17 cellular contexts compared by ENCODE assay signal in genomic region chr22:21591695-21592094, GRCh38. TPM values are rescaled to one million over a fixed set of nuclear protein-coding genes. Genes with fewer than 3 reads are reported as not detected.
A peak's percentile ranks its signal among the peaks of the same experiment; 100 is the strongest.
DNase-seq lines count a peak whose midpoint lies in the region; ATAC-seq and TF ChIP-seq lines count a peak whose summit lies in the region.
"Had no signal": no experiment of that assay in that cellular context is flagged by ENCODE, and none has a peak within 500 bp of the region (broad histone marks: within the 10 kb centered on the region; RNA-seq: fewer than 3 reads in every experiment).

No MANE protein-coding gene starts in this region.

- H3K27ac Mint-ChIP-seq in activated naive CD4-positive, alpha-beta T cell treated with anti-CD3 and anti-CD28 coated beads for 36 hours = peak overlapping the region; percentile 48
- peak overlapping the region in 1 of 2 donors; percentile 90 for H3K27ac Mint-ChIP-seq in activated naive CD4-positive, alpha-beta T cell treated with anti-CD3 and anti-CD28 coated beads, Interleukin-2, amount 50 U/mL, for 72 hours
- H3K27ac Mint-ChIP-seq in activated T-helper 17 cell treated with anti-CD3 and anti-CD28 coated beads, Interleukin-2, amount 50 U/mL, for 72 hours = peak overlapping the region; percentile 46
- H3K27ac Mint-ChIP-seq in Calu3 (ENCODE audit: unreplicated experiment) = no peak overlapping the region

- no peak for TF ChIP-seq CTCF in left lung (IDR thresholded peaks at IDR 0.05)
- no peak for TF ChIP-seq CTCF in thyroid gland (IDR thresholded peaks at IDR 0.05)
- TF ChIP-seq CTCF in Calu3 (IDR thresholded peaks at IDR 0.05; ENCODE audit: unreplicated experiment) = no peak

- CTCF ChIA-PET in activated naive CD4-positive, alpha-beta T cell treated with anti-CD3 and anti-CD28 coated beads for 36 hours (lab: Charles Lee) = no interaction called here
- CTCF ChIA-PET in Calu3 (lab: Charles Lee) = interaction anchor here (1.4 kb wide), 1 partner anchor 13 kb away, joined by 3 read pairs; no protein-coding TSS in a partner anchor

- no peak overlapping the region for H3K4me3 Mint-ChIP-seq in activated naive CD4-positive, alpha-beta T cell treated with anti-CD3 and anti-CD28 coated beads for 36 hours
- no peak overlapping the region for H3K4me3 Mint-ChIP-seq in activated T-helper 17 cell treated with anti-CD3 and anti-CD28 coated beads, Interleukin-2, amount 50 U/mL, for 72 hours
- no peak overlapping the region for H3K4me3 Mint-ChIP-seq in Calu3 (ENCODE audit: low read depth, unreplicated experiment)

- H3K36me3 ChIP-seq in left lung (peaks cover 0 to 45% of the 10 kb centered on the region in 2 donors), thyroid gland (peaks cover 0 to 22% of the 10 kb centered on the region in 2 donors), SJCRH30 (peaks cover 63% of the 10 kb centered on the region)

- ATAC-seq in activated naive CD4-positive, alpha-beta T cell treated with anti-CD3 and anti-CD28 coated beads, Interleukin-2, amount 50 U/mL, for 72 hours = no peak
- no peak for ATAC-seq in activated T-helper 17 cell treated with anti-CD3 and anti-CD28 coated beads, Interleukin-2, amount 50 U/mL, for 72 hours (replicated peaks)
- peak; percentile 94 for ATAC-seq in left lung
- ATAC-seq in HG03354 (IDR thresholded peaks at IDR 0.05; ENCODE audit: poor library complexity, severe bottlenecking, unreplicated experiment) = no peak

- intact Hi-C loops in activated naive CD4-positive, alpha-beta T cell treated with anti-CD3 and anti-CD28 coated beads for 36 hours (cut with micrococcal nuclease) = loop anchor here (10.0 kb wide), 1 partner anchor 63 kb away; no protein-coding TSS in a partner anchor
- intact Hi-C loops in left lung (cut with DNase I) = no loop called here
- intact Hi-C loops in thyroid gland (cut with DNase I) = no loop called here
- intact Hi-C loops in Calu3 (cut with micrococcal nuclease; ENCODE audit: unreplicated experiment) = no loop called here

- peaks cover 59% of the 10 kb centered on the region for H3K4me1 Mint-ChIP-seq in activated naive CD4-positive, alpha-beta T cell treated with anti-CD3 and anti-CD28 coated beads for 36 hours (ENCODE audit: low read depth)
- H3K4me1 Mint-ChIP-seq in activated T-helper 17 cell treated with anti-CD3 and anti-CD28 coated beads, Interleukin-2, amount 50 U/mL, for 72 hours = peaks cover 48% of the 10 kb centered on the region
- H3K4me1 Mint-ChIP-seq in Calu3 (ENCODE audit: low read depth, unreplicated experiment) = peaks cover 41% of the 10 kb centered on the region

- no peak overlapping the region for H3K4me3 ChIP-seq in left lung
- no peak overlapping the region for H3K4me3 ChIP-seq in thyroid gland (replicated peaks in 1 of 3)
- no peak overlapping the region for H3K4me3 ChIP-seq in SJCRH30
- H3K4me3 ChIP-seq: smooth muscle cell, transverse colon had no signal

- H3K27ac ChIP-seq in left lung (no peak overlapping the region), thyroid gland (no peak overlapping the region), SJCRH30 (no peak overlapping the region)
- H3K27ac ChIP-seq: transverse colon had no signal

- BruUV-seq in Calu3 (replicated peaks; lab: Mats Ljungman, UMichigan) = no TSS peak

- no peak for DNase-seq in activated naive CD4-positive, alpha-beta T cell treated with anti-CD3 and anti-CD28 coated beads for 36 hours
- DNase-seq in activated naive CD4-positive, alpha-beta T cell treated with anti-CD3 and anti-CD28 coated beads, Interleukin-2, amount 50 U/mL, for 72 hours (ENCODE audit: low spot score in 2 of 2) = no peak
- DNase-seq in left lung (peak; percentile 55 to 81), thyroid gland (peak; percentile 73 to 78), SJCRH30 (no peak), Calu3 (no peak)
- DNase-seq: activated CD4-positive, alpha-beta T cell treated with anti-CD3 and anti-CD28 coated beads, Interleukin-2, amount 50 U/mL, for 4 hours; DMS 273 treated with DMSO at 0.1 percent for 48 hours; effector CD4-positive, alpha-beta T cell; kidney glomerular epithelial cell; NCI-H1694 treated with DMSO at 0.1 percent for 48 hours; T-helper 1 cell; transverse colon had no signal

- H3K4me1 ChIP-seq in left lung (peaks cover 14 to 56% of the 10 kb centered on the region in 2 donors), thyroid gland (peaks cover 12 to 19% of the 10 kb centered on the region in 2 donors), SJCRH30 (no peaks in the 10 kb centered on the region)

- peaks cover 36% of the 10 kb centered on the region for H3K36me3 Mint-ChIP-seq in activated naive CD4-positive, alpha-beta T cell treated with anti-CD3 and anti-CD28 coated beads for 36 hours (ENCODE audit: low read depth)
- H3K36me3 Mint-ChIP-seq in activated naive CD4-positive, alpha-beta T cell treated with anti-CD3 and anti-CD28 coated beads, Interleukin-2, amount 50 U/mL, for 72 hours = peaks cover 13 to 32% of the 10 kb centered on the region in 2 donors
- peaks cover 70% of the 10 kb centered on the region for H3K36me3 Mint-ChIP-seq in activated T-helper 17 cell treated with anti-CD3 and anti-CD28 coated beads, Interleukin-2, amount 50 U/mL, for 72 hours (ENCODE audit: low read depth)
- peaks cover 57% of the 10 kb centered on the region for H3K36me3 Mint-ChIP-seq in Calu3 (ENCODE audit: insufficient read depth, unreplicated experiment)

- H3K27me3 ChIP-seq in left lung (no peaks in the 10 kb centered on the region), thyroid gland (no peaks in the 10 kb centered on the region), SJCRH30 (no peaks in the 10 kb centered on the region)
- H3K27me3 ChIP-seq: neutrophil, transverse colon had no signal

- 46 to 54% methylated on average over 9 of the region's 9 CpGs for WGBS in thyroid gland, 2 donors

- H3K27me3 Mint-ChIP-seq in activated naive CD4-positive, alpha-beta T cell treated with anti-CD3 and anti-CD28 coated beads for 36 hours (ENCODE audit: low read depth) = no peaks in the 10 kb centered on the region
- no peaks in the 10 kb centered on the region for H3K27me3 Mint-ChIP-seq in activated T-helper 17 cell treated with anti-CD3 and anti-CD28 coated beads, Interleukin-2, amount 50 U/mL, for 72 hours
- H3K27me3 Mint-ChIP-seq in Calu3 (ENCODE audit: unreplicated experiment) = no peaks in the 10 kb centered on the region

- H3K9me3 Mint-ChIP-seq in activated naive CD4-positive, alpha-beta T cell treated with anti-CD3 and anti-CD28 coated beads for 36 hours = no peaks in the 10 kb centered on the region
- no peaks in the 10 kb centered on the region for H3K9me3 Mint-ChIP-seq in activated naive CD4-positive, alpha-beta T cell treated with anti-CD3 and anti-CD28 coated beads, Interleukin-2, amount 50 U/mL, for 72 hours
- H3K9me3 Mint-ChIP-seq in activated T-helper 17 cell treated with anti-CD3 and anti-CD28 coated beads, Interleukin-2, amount 50 U/mL, for 72 hours = no peaks in the 10 kb centered on the region
- no peaks in the 10 kb centered on the region for H3K9me3 Mint-ChIP-seq in Calu3 (ENCODE audit: low read depth, unreplicated experiment)

- no peak for TF ChIP-seq POLR2A in thyroid gland (IDR thresholded peaks at IDR 0.05)

- H3K9me3 ChIP-seq in left lung = no peaks in the 10 kb centered on the region
- no peaks in the 10 kb centered on the region for H3K9me3 ChIP-seq in thyroid gland
- no peaks in the 10 kb centered on the region for H3K9me3 ChIP-seq in SJCRH30 (replicated peaks)
- H3K9me3 ChIP-seq: neutrophil, transverse colon had no signal

RNA-seq across cellular contexts. Expression of gene UBE2L3, which starts 24.2 kb away (rescaled TPM):
- 10 to 100 TPM; 49.1 to 50.1 TPM for total RNA-seq in activated naive CD4-positive, alpha-beta T cell treated with anti-CD3 and anti-CD28 coated beads for 36 hours
- total RNA-seq in activated naive CD4-positive, alpha-beta T cell treated with anti-CD3 and anti-CD28 coated beads, Interleukin-2, amount 50 U/mL, for 72 hours = 10 to 100 TPM; 46.1 to 62.5 TPM
- 10 to 100 TPM; 36.6 to 78.9 TPM for total RNA-seq in activated T-helper 17 cell treated with anti-CD3 and anti-CD28 coated beads, Interleukin-2, amount 50 U/mL, for 72 hours
- total RNA-seq in left lung = 10 to 100 TPM; 51.9 to 52.8 TPM
- total RNA-seq in thyroid gland = 10 to 100 TPM; 38.2 to 61.9 (median 47.5) TPM
- total RNA-seq in SJCRH30 (2014; rRNA removed; shearing (Covaris generic)) = 102 and 103 TPM in 2 replicates
- 65.8 and 66.6 TPM in 2 replicates for total RNA-seq in Calu3 (2022)

RNA-seq across cellular contexts. Expression of gene YDJC, which starts 38.1 kb away (rescaled TPM):
- 10 to 100 TPM; 50.3 to 53.2 TPM for total RNA-seq in activated naive CD4-positive, alpha-beta T cell treated with anti-CD3 and anti-CD28 coated beads for 36 hours
- total RNA-seq in activated naive CD4-positive, alpha-beta T cell treated with anti-CD3 and anti-CD28 coated beads, Interleukin-2, amount 50 U/mL, for 72 hours = 10 to 100 TPM; 26.9 to 47.9 TPM
- total RNA-seq in activated T-helper 17 cell treated with anti-CD3 and anti-CD28 coated beads, Interleukin-2, amount 50 U/mL, for 72 hours = 10 to 100 TPM; 28.9 to 56.6 TPM
- 10 to 100 TPM; 13.1 to 17.2 TPM for total RNA-seq in left lung
- total RNA-seq in thyroid gland = 10 to 100 TPM; 44.5 to 72.7 (median 54.6) TPM
- total RNA-seq in SJCRH30 (2014; rRNA removed; shearing (Covaris generic)) = 7.8 and 8.9 TPM in 2 replicates
- total RNA-seq in Calu3 (2022) = 57.9 and 64.2 TPM in 2 replicates

RNA-seq across cellular contexts. Expression of gene RIMBP3C, which starts 40.4 kb away (rescaled TPM):
- under 1 TPM in 1 of 2 experiments, not detected in 1; 0.44 TPM for total RNA-seq in activated naive CD4-positive, alpha-beta T cell treated with anti-CD3 and anti-CD28 coated beads for 36 hours
- total RNA-seq in activated naive CD4-positive, alpha-beta T cell treated with anti-CD3 and anti-CD28 coated beads, Interleukin-2, amount 50 U/mL, for 72 hours = under 1 TPM; 0.25 to 0.33 TPM
- under 1 TPM; 0.06 to 0.19 TPM for total RNA-seq in activated T-helper 17 cell treated with anti-CD3 and anti-CD28 coated beads, Interleukin-2, amount 50 U/mL, for 72 hours
- total RNA-seq in left lung (under 1 TPM; 0.17 to 0.31 TPM), thyroid gland (under 1 TPM in 3 of 4 donors, not detected in 1; 0.13 to 0.59 (median 0.45) TPM), Calu3 (2022) (0.17 TPM in 1 of 2 replicates, not detected in the other)
- total RNA-seq in SJCRH30 (2014; rRNA removed; shearing (Covaris generic)) = 0.28 and 0.49 TPM in 2 replicates
- total RNA-seq: transverse colon had no signal

RNA-seq across cellular contexts. Expression of gene CCDC116, which starts 40.9 kb away (rescaled TPM):
- under 1 TPM; 0.19 to 0.30 TPM for total RNA-seq in activated naive CD4-positive, alpha-beta T cell treated with anti-CD3 and anti-CD28 coated beads for 36 hours
- total RNA-seq in activated naive CD4-positive, alpha-beta T cell treated with anti-CD3 and anti-CD28 coated beads, Interleukin-2, amount 50 U/mL, for 72 hours = under 1 TPM in 1 of 2 donors, not detected in 1; 0.54 TPM
- total RNA-seq in activated T-helper 17 cell treated with anti-CD3 and anti-CD28 coated beads, Interleukin-2, amount 50 U/mL, for 72 hours = under 1 TPM; 0.29 to 0.37 TPM
- total RNA-seq in left lung (1 to 10 TPM in 1 of 2 donors, under 1 TPM in 1; 0.26 to 1.1 TPM), thyroid gland (1 to 10 TPM in 1 of 4 donors, under 1 TPM in 3; 0.27 to 1.6 (median 0.74) TPM), Calu3 (2022) (0.17 TPM in 1 of 2 replicates, not detected in the other)
- 0.38 TPM in 1 of 2 replicates, not detected in the other for total RNA-seq in SJCRH30 (2014; rRNA removed; shearing (Covaris generic))

RNA-seq across cellular contexts. Expression of gene SDF2L1, which starts 50.4 kb away (rescaled TPM):
- 10 to 100 TPM; 21.7 to 22.3 TPM for total RNA-seq in activated naive CD4-positive, alpha-beta T cell treated with anti-CD3 and anti-CD28 coated beads for 36 hours
- total RNA-seq in activated naive CD4-positive, alpha-beta T cell treated with anti-CD3 and anti-CD28 coated beads, Interleukin-2, amount 50 U/mL, for 72 hours = 10 to 100 TPM; 25.3 to 27.8 TPM
- 10 to 100 TPM; 15.3 to 48.5 TPM for total RNA-seq in activated T-helper 17 cell treated with anti-CD3 and anti-CD28 coated beads, Interleukin-2, amount 50 U/mL, for 72 hours
- 10 to 100 TPM; 47.2 to 82.1 TPM for total RNA-seq in left lung
- 100 to 1,000 TPM in 2 of 4 donors, 10 to 100 TPM in 2; 60.2 to 444 (median 210) TPM for total RNA-seq in thyroid gland
- total RNA-seq in SJCRH30 (2014; rRNA removed; shearing (Covaris generic)) = 12.8 and 17.0 TPM in 2 replicates
- 87.0 and 88.2 TPM in 2 replicates for total RNA-seq in Calu3 (2022)

Comparison
In these comparisons a context has a peak if more than half of its experiments do, and no peak if none do; other contexts are left out.
1. DNase-seq: peak in left lung (2 of 2) and thyroid gland (2 of 2); none in activated naive CD4-positive, alpha-beta T cell treated with anti-CD3 and anti-CD28 coated beads for 36 hours (single experiment), activated naive CD4-positive, alpha-beta T cell treated with anti-CD3 and anti-CD28 coated beads, Interleukin-2, amount 50 U/mL, for 72 hours (0 of 2), SJCRH30 (0 of 2) and Calu3 (single experiment).